ENCODE assay signal across 15 cellular contexts in the genomic region with DNA sequence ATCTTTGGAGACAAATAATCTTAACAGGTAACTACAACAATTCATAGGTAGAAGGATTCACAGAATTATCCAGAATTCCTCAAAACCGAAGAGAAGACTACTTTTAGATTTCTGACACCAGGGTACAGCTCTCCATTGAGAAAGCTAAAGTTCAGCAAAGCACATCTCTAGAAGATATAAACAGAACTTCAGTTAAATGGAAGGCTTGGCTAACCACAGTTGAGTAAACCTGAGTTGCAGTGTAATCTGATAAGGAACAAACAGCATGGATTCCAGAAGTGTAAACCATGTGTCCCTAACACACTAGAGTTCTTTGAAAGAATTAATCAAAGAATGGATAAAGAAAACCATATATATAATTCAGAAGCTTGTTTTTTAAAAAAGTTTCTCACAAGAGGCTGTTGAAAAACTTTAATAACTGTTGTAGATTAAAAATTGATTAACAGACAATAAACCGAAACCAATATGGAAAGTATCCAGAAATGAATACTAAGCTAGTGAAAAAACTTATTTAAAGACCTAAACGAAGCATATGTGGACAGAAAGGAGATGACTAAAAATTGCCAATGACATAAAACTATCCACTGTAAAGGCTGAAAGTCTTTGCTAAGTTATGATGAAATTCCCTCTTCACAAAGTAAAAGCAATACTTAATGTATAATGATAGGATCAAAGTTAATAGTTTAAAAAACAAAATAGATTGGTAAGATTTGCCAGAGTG. TPM values are rescaled to one million over a fixed set of nuclear protein-coding genes. Genes with fewer than 3 reads are reported as not detected.
DNase-seq lines count a peak whose midpoint lies in the region; ATAC-seq and TF ChIP-seq lines count a peak whose summit lies in the region.
"Had no signal": no experiment of that assay in that cellular context is flagged by ENCODE, and none has a peak within 500 bp of the region (broad histone marks: within the 10 kb centered on the region; RNA-seq: fewer than 3 reads in every experiment).

No MANE protein-coding gene starts in this region.

- H3K4me1 ChIP-seq in transverse colon (peaks cover 0 to 39% (median 12%) of the 10 kb centered on the region in 4 donors), tibial nerve (peaks cover 0 to 11% (median 0%) of the 10 kb centered on the region in 4 donors)

- TF ChIP-seq POLR2A in transverse colon (IDR thresholded peaks at IDR 0.05) (no peak), tibial nerve (IDR thresholded peaks at IDR 0.05) (no peak)

- H3K4me3 Mint-ChIP-seq in activated T-cell treated with anti-CD3 and anti-CD28 coated beads, Interleukin-2, amount 50 U/mL, for 24 hours, result peak overlapping the region; percentile 42
- H3K4me3 Mint-ChIP-seq in T-helper 2 cell treated with Interferon-gamma antibody and Interleukin-4, amounts not matched to agents 5 μg/mL and 100 μg/mL, for 36 hours, result peak overlapping the region; percentile 83
- H3K4me3 Mint-ChIP-seq: activated T-cell treated with anti-CD3 and anti-CD28 coated beads, Interleukin-2, amount 50 U/mL, for 4 hours; central memory CD8-positive, alpha-beta T cell had no signal

- H3K36me3 Mint-ChIP-seq in activated T-cell treated with anti-CD3 and anti-CD28 coated beads, Interleukin-2, amount 50 U/mL, for 24 hours (ENCODE audit: low read depth), result no peaks in the 10 kb centered on the region
- H3K36me3 Mint-ChIP-seq in T-helper 2 cell treated with Interferon-gamma antibody and Interleukin-4, amounts not matched to agents 5 μg/mL and 100 μg/mL, for 36 hours (ENCODE audit: low read depth), result peaks cover 3% of the 10 kb centered on the region

- H3K36me3 ChIP-seq in transverse colon, result no peaks in the 10 kb centered on the region
- no peaks in the 10 kb centered on the region for H3K36me3 ChIP-seq in tibial nerve
- H3K36me3 ChIP-seq: HAP-1, sigmoid colon had no signal

- no peaks in the 10 kb centered on the region for H3K27me3 Mint-ChIP-seq in activated T-cell treated with anti-CD3 and anti-CD28 coated beads, Interleukin-2, amount 50 U/mL, for 24 hours
- no peaks in the 10 kb centered on the region for H3K27me3 Mint-ChIP-seq in T-helper 2 cell treated with Interferon-gamma antibody and Interleukin-4, amounts not matched to agents 5 μg/mL and 100 μg/mL, for 36 hours (ENCODE audit: low read depth)
- H3K27me3 Mint-ChIP-seq: central memory CD8-positive, alpha-beta T cell had no signal

- H3K27ac Mint-ChIP-seq in activated T-cell treated with anti-CD3 and anti-CD28 coated beads, Interleukin-2, amount 50 U/mL, for 24 hours, result peak overlapping the region; percentile 87
- H3K27ac Mint-ChIP-seq in T-helper 2 cell treated with Interferon-gamma antibody and Interleukin-4, amounts not matched to agents 5 μg/mL and 100 μg/mL, for 36 hours, result peak overlapping the region; percentile 87

- H3K27ac ChIP-seq in transverse colon (peak overlapping the region; percentile 23 to 91 (median 79)), tibial nerve (no peak overlapping the region)
- H3K27ac ChIP-seq: sigmoid colon had no signal

- H3K4me3 ChIP-seq in transverse colon, result peak overlapping the region in 3 of 4 donors; percentile 32 to 53 (median 39)
- H3K4me3 ChIP-seq in tibial nerve, result no peak overlapping the region
- H3K4me3 ChIP-seq: HAP-1, sigmoid colon had no signal

- no peak for TF ChIP-seq CTCF in transverse colon (IDR thresholded peaks at IDR 0.05)
- TF ChIP-seq CTCF in tibial nerve (IDR thresholded peaks at IDR 0.05), result no peak

- peaks cover 39% of the 10 kb centered on the region for H3K4me1 Mint-ChIP-seq in activated T-cell treated with anti-CD3 and anti-CD28 coated beads, Interleukin-2, amount 50 U/mL, for 24 hours (ENCODE audit: low read depth)
- H3K4me1 Mint-ChIP-seq in T-helper 2 cell treated with Interferon-gamma antibody and Interleukin-4, amounts not matched to agents 5 μg/mL and 100 μg/mL, for 36 hours (ENCODE audit: low read depth), result peaks cover 81% of the 10 kb centered on the region

- TF ChIP-seq EP300 in transverse colon (IDR thresholded peaks at IDR 0.05; ENCODE audit: low read depth) (no peak), tibial nerve (IDR thresholded peaks at IDR 0.05) (no peak)

- H3K9me3 ChIP-seq in transverse colon (no peaks in the 10 kb centered on the region), tibial nerve (no peaks in the 10 kb centered on the region)
- H3K9me3 ChIP-seq: HAP-1, sigmoid colon had no signal

- in situ Hi-C loops in transverse colon (cut with MboI; ENCODE audit: low pct_ligation_motif_present in 1 of 4, low pct_unique_long_range_greater_than_20kb in 1 of 4, low sequenced_read_pairs in 3 of 4), result loop anchor here in 2 of 4 donors (10.0 kb wide), 3 partner anchors 48 to 98 kb away; a partner anchor contains a TSS

- WGBS in transverse colon (ENCODE audit: low coverage in 1 of 2), 2 donors, result 39 to 47% methylated on average over 3 of the region's 3 CpGs
- WGBS in tibial nerve, 2 donors, result 80 to 87% methylated on average over 3 of the region's 3 CpGs

- no peaks in the 10 kb centered on the region for H3K27me3 ChIP-seq in transverse colon
- H3K27me3 ChIP-seq in tibial nerve, result no peaks in the 10 kb centered on the region
- H3K27me3 ChIP-seq: sigmoid colon had no signal

- no peak for DNase-seq in activated T-cell treated with anti-CD3 and anti-CD28 coated beads, Interleukin-2, amount 50 U/mL, for 24 hours
- DNase-seq in activated T-cell treated with anti-CD3 and anti-CD28 coated beads, Interleukin-2, amount 50 U/mL, for 1 hour, result no peak
- peak; percentile 33 for DNase-seq in T-helper 2 cell treated with Interferon-gamma antibody and Interleukin-4, amounts not matched to agents 5 μg/mL and 100 μg/mL, for 36 hours (ENCODE audit: low spot score)
- DNase-seq in iris pigment epithelial cell (ENCODE audit: low read depth) (peak; percentile 47), transverse colon (no peak), COLO668 (lab: John Stamatoyannopoulos, UW; ENCODE audit: unreplicated experiment) (no peak), tibial nerve (ENCODE audit: low spot score in 2 of 2) (no peak)
- DNase-seq: activated T-cell treated with anti-CD3 and anti-CD28 coated beads, Interleukin-2, amount 50 U/mL, for 4 hours; AML-193; NCI-H1105; NK-92 treated with Interleukin-12 subunit alpha and Interleukin-12 subunit beta, amount 100 ng/mL, for 24 hours; sigmoid colon had no signal

- intact Hi-C loops in transverse colon (cut with DNase I; ENCODE audit: low total_unique reads), result no loop called here

- H3K9me3 Mint-ChIP-seq in activated T-cell treated with anti-CD3 and anti-CD28 coated beads, Interleukin-2, amount 50 U/mL, for 24 hours, result no peaks in the 10 kb centered on the region
- no peaks in the 10 kb centered on the region for H3K9me3 Mint-ChIP-seq in T-helper 2 cell treated with Interferon-gamma antibody and Interleukin-4, amounts not matched to agents 5 μg/mL and 100 μg/mL, for 36 hours
- H3K9me3 Mint-ChIP-seq: activated T-cell treated with anti-CD3 and anti-CD28 coated beads, Interleukin-2, amount 50 U/mL, for 4 hours; central memory CD8-positive, alpha-beta T cell had no signal

- ATAC-seq in HG02588 (IDR thresholded peaks at IDR 0.05; ENCODE audit: unreplicated experiment), result no peak
- ATAC-seq: activated T-cell treated with anti-CD3 and anti-CD28 coated beads, Interleukin-2, amount 50 U/mL, for 4 hours had no signal

RNA-seq across cellular contexts. Expression of a gene that starts 4.3 kb away (rescaled TPM):
- total RNA-seq in transverse colon (10 to 100 TPM; 31.9 to 84.2 (median 38.2) TPM), tibial nerve (under 1 TPM; under 0.01 to 0.66 (median 0.50) TPM)

Comparison
In these comparisons a context has a peak if more than half of its experiments do, and no peak if none do; other contexts are left out.
1. DNase-seq: peak in T-helper 2 cell treated with Interferon-gamma antibody and Interleukin-4, amounts not matched to agents 5 μg/mL and 100 μg/mL, for 36 hours (single experiment) and iris pigment epithelial cell (single experiment); none in activated T-cell treated with anti-CD3 and anti-CD28 coated beads, Interleukin-2, amount 50 U/mL, for 24 hours (single experiment), activated T-cell treated with anti-CD3 and anti-CD28 coated beads, Interleukin-2, amount 50 U/mL, for 1 hour (single experiment), transverse colon (single experiment), COLO668 (single experiment) and tibial nerve (0 of 2).
2. H3K27ac ChIP-seq: peak in transverse colon (4 of 4); none in tibial nerve (0 of 4).
3. H3K4me3 ChIP-seq: peak in transverse colon (3 of 4); none in tibial nerve (0 of 4).
4. RNA of a gene that starts 4.3 kb away (total RNA-seq): 31.9 to 84.2 TPM in transverse colon; under 0.01 to 0.66 TPM in tibial nerve; every median in the first group is over 10 times any median in the second.